In genomic region chr16:648786-649589, GRCh38 we compare ENCODE assay signal across 8 cellular contexts. TPM values are rescaled to one million over a fixed set of nuclear protein-coding genes. Genes with fewer than 3 reads are reported as not detected.
DNase-seq lines count a peak whose midpoint lies in the region; ATAC-seq, FAIRE-seq and TF ChIP-seq lines count a peak whose summit lies in the region.

Gene WDR90 (plus strand): TSS chr16:649365. CDS start chr16:649417, 52 bp downstream.

- H3K27me3 ChIP-seq in esophagus muscularis mucosa = no peaks in the 10 kb centered on the region
- H3K27me3 ChIP-seq in muscle layer of duodenum (ENCODE audit: low read depth, low read length) = no peaks in the 10 kb centered on the region

- WGBS in esophagus muscularis mucosa = 0% methylated on average over 30 of the region's 90 CpGs

- H3K9me3 ChIP-seq in KOPT-K1 (ENCODE audit: insufficient read depth, low read length, poor library complexity, severe bottlenecking) = no peaks in the 10 kb centered on the region
- no peaks in the 10 kb centered on the region for H3K9me3 ChIP-seq in esophagus muscularis mucosa
- no peaks in the 10 kb centered on the region for H3K9me3 ChIP-seq in muscle layer of duodenum (ENCODE audit: control insufficient read depth in 1 of 2, low read length in 2 of 2)

- peak; percentile 41 for TF ChIP-seq POLR2A in esophagus muscularis mucosa (IDR thresholded peaks at IDR 0.05; ENCODE audit: low read depth)

- H3K27ac ChIP-seq in KOPT-K1 (ENCODE audit: low read depth, low read length, poor library complexity, severe bottlenecking) = peak within 1 kb of the TSS; percentile 83
- H3K27ac ChIP-seq in esophagus muscularis mucosa (replicated peaks in 1 of 4) = peak within 1 kb of the TSS; percentile 83 to 92 (median 90)
- H3K27ac ChIP-seq in muscle layer of duodenum (ENCODE audit: low read length) = peak within 1 kb of the TSS; percentile 79

- no peak for FAIRE-seq in RCC 7860 (lab: Jason Lieb, UNC)

- TF ChIP-seq EP300 in esophagus muscularis mucosa (IDR thresholded peaks at IDR 0.05) = no peak

- H3K4me1 ChIP-seq in esophagus muscularis mucosa (peaks cover 44 to 69% (median 55%) of the 10 kb centered on the region in 4 donors), muscle layer of duodenum (ENCODE audit: control insufficient read depth in 1 of 2, insufficient read depth in 2 of 2, low read length in 2 of 2) (peaks cover 0 to 29% of the 10 kb centered on the region in 2 donors)

- intact Hi-C loops in esophagus muscularis mucosa (cut with DNase I) = no loop called here

- peak in 1 of 3 experiments; percentile 23 for TF ChIP-seq CTCF in esophagus muscularis mucosa (IDR thresholded peaks at IDR 0.05)

- DNase-seq in DMS53 treated with DMSO at 0.1 percent for 48 hours (lab: John Stamatoyannopoulos, UW; ENCODE audit: unreplicated experiment) = peak; percentile 74
- peak; percentile 82 for DNase-seq in RCC 7860 (ENCODE audit: low spot score)
- DNase-seq in activated T-cell treated with anti-CD3 and anti-CD28 coated beads, Interleukin-2, amount 50 U/mL, for 48 hours = peak; percentile 94 to 96
- peak; percentile 96 for DNase-seq in esophagus muscularis mucosa (ENCODE audit: extremely low spot score)
- DNase-seq in stimulated activated CD8-positive, alpha-beta memory T cell treated with anti-CD3 and anti-CD28 coated beads, Interleukin-7, amount 100 ng/mL, for 1 hour (ENCODE audit: low read depth in 2 of 2) = peak; percentile 82 to 85

- H3K36me3 ChIP-seq in KOPT-K1 (ENCODE audit: insufficient read depth, low read length) (peaks cover 22% of the 10 kb centered on the region; the same call in 1 of the 2 replicates), esophagus muscularis mucosa (peaks cover 0 to 30% (median 16%) of the 10 kb centered on the region in 4 donors), muscle layer of duodenum (ENCODE audit: control insufficient read depth in 1 of 2, insufficient read depth in 2 of 2, low read length in 2 of 2) (peaks cover 0 to 6% of the 10 kb centered on the region in 2 donors)

- H3K4me3 ChIP-seq in esophagus muscularis mucosa (peak within 1 kb of the TSS; percentile 65 to 79 (median 76)), muscle layer of duodenum (ENCODE audit: low read depth in 1 of 2, low read length in 2 of 2) (peak within 1 kb of the TSS; percentile 54 to 86)

- ATAC-seq in GM21825 (IDR thresholded peaks at IDR 0.05; ENCODE audit: unreplicated experiment) = peak; percentile 58

RNA-seq across cellular contexts. Expression of gene WDR90, which starts in this region (rescaled TPM):
- 10 to 100 TPM in 3 of 4 donors, 1 to 10 TPM in 1; 8.2 to 22.7 (median 16.5) TPM for total RNA-seq in esophagus muscularis mucosa

Comparison
In these comparisons a context has a peak if more than half of its experiments do, and no peak if none do; other contexts are left out.
1. Peak in every context shown above with its lines: DNase-seq, ATAC-seq, H3K4me3 ChIP-seq and H3K27ac ChIP-seq.